In the genomic region with DNA sequence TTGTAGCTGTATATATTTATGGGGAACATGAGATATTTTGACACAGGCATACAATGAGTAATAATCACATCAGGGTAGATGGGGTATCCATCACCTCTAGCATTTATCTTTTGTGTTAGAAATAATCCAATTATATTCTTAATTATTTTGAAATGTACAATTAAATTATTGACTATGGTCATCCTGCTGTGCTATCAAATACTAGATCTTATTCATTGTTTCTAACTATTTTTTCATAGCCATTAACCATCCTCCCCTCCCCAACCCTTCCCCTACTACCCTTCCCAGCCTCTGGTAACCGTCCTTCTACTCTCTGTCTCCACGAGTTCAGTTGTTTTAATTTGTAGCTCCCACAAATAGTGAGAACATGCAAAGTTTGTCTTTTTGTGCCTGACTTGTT, we compare ENCODE assay signal across 9 cellular contexts. TPM values are rescaled to one million over a fixed set of nuclear protein-coding genes. Genes with fewer than 3 reads are reported as not detected.
"Had no signal": no experiment of that assay in that cellular context is flagged by ENCODE, and none has a peak within 500 bp of the region (broad histone marks: within the 10 kb centered on the region; RNA-seq: fewer than 3 reads in every experiment).

No MANE protein-coding gene starts in this region.

- H3K4me3 Mint-ChIP-seq: HFFc6 had no signal

- H3K9me3 ChIP-seq: HAP-1 had no signal

- DNase-seq: GM23248, GOT3, H7, HFFc6, IMR-90 had no signal

- ATAC-seq: HCT116, K562 had no signal

- FAIRE-seq: K562 had no signal

- H3K9ac ChIP-seq: GM23248 had no signal

- H3K4me3 ChIP-seq: GM23248, HAP-1, K562 had no signal

- H2AFZ ChIP-seq: GM23248 had no signal

- H3K9me3 Mint-ChIP-seq: HFFc6 had no signal

- H3K27ac Mint-ChIP-seq: HFFc6 had no signal

- H3K27ac ChIP-seq: GM23248, HL-60 had no signal

RNA-seq across cellular contexts. Expression of gene NKX2-4, which starts 28.5 kb away (rescaled TPM):
- total RNA-seq: GM23248, H7, HFFc6, IMR-90, K562 had no signal
- polyA plus RNA-seq: GM23248, IMR-90, K562 had no signal
